ENCODE assay signal across 8 cellular contexts in genomic region chr21:46297311-46298082, GRCh38. TPM values are rescaled to one million over a fixed set of nuclear protein-coding genes. Genes with fewer than 3 reads are reported as not detected.
DNase-seq lines count a peak whose midpoint lies in the region; ATAC-seq and TF ChIP-seq lines count a peak whose summit lies in the region.

No MANE protein-coding gene starts in this region.

- no peak for TF ChIP-seq POLR2A in body of pancreas (IDR thresholded peaks at IDR 0.05)

- H3K4me3 ChIP-seq in body of pancreas (peak overlapping the region in 1 of 2 donors; percentile 29), stomach smooth muscle (ENCODE audit: low read length in 2 of 2) (peak overlapping the region; percentile 49 to 70)

- H3K27ac ChIP-seq in body of pancreas (peak overlapping the region in 2 of 4 donors; percentile 32 to 54), stomach smooth muscle (ENCODE audit: low read length) (no peak overlapping the region)

- ATAC-seq in body of pancreas (peak; percentile 24), GM19463 (IDR thresholded peaks at IDR 0.05; ENCODE audit: unreplicated experiment) (no peak)

- intact Hi-C loops in body of pancreas (cut with DNase I) = no loop called here

- no peak for TF ChIP-seq CTCF in body of pancreas (IDR thresholded peaks at IDR 0.05)

- H3K36me3 ChIP-seq in body of pancreas (replicated peaks in 1 of 2; ENCODE audit: insufficient read depth in 1 of 2, low read depth in 2 of 2) = no peaks in the 10 kb centered on the region
- no peaks in the 10 kb centered on the region for H3K36me3 ChIP-seq in stomach smooth muscle (ENCODE audit: control insufficient read depth in 2 of 2, insufficient read depth in 2 of 2, low read length in 2 of 2)

- H3K9ac ChIP-seq in stomach smooth muscle (ENCODE audit: low read length in 2 of 2) = peak overlapping the region in 1 of 2 donors; percentile 5

- 2 to 4% methylated on average over 45 to 65 of the region's 77 CpGs for WGBS in body of pancreas, 2 donors

- H3K4me1 ChIP-seq in body of pancreas (peaks cover 16% of the 10 kb centered on the region), stomach smooth muscle (ENCODE audit: control insufficient read depth, insufficient read depth, low read length) (peaks cover 8% of the 10 kb centered on the region)

- no peaks in the 10 kb centered on the region for H3K9me3 ChIP-seq in body of pancreas
- no peaks in the 10 kb centered on the region for H3K9me3 ChIP-seq in stomach smooth muscle (ENCODE audit: control insufficient read depth in 2 of 2, low read length in 2 of 2)

- DNase-seq in NCI-H1092 treated with DMSO at 0.1 percent for 48 hours (lab: John Stamatoyannopoulos, UW) (peak; percentile 45), NCI-H1092 (lab: John Stamatoyannopoulos, UW) (no peak), body of pancreas (peak in 1 of 4 donors; percentile 17), left kidney (ENCODE audit: low read depth, low spot score) (peak; percentile 65), NCI-H526 treated with DMSO at 0.1 percent for 48 hours (lab: John Stamatoyannopoulos, UW) (no peak), DMS153 treated with DMSO at 0.1 percent for 48 hours (lab: John Stamatoyannopoulos, UW; ENCODE audit: unreplicated experiment) (no peak)

- H3K27me3 ChIP-seq in body of pancreas = no peaks in the 10 kb centered on the region
- peaks cover 9 to 14% of the 10 kb centered on the region in 2 donors for H3K27me3 ChIP-seq in stomach smooth muscle (ENCODE audit: control insufficient read depth in 1 of 2, insufficient read depth in 2 of 2, low read length in 2 of 2)

RNA-seq across cellular contexts. Expression of gene YBEY, which starts 11.4 kb away (rescaled TPM):
- total RNA-seq in body of pancreas = 10 to 100 TPM in 1 of 2 donors, 1 to 10 TPM in 1; 4.9 to 15.2 TPM

RNA-seq across cellular contexts. Expression of gene MCM3AP, which starts 12.1 kb away (rescaled TPM):
- 100 to 1,000 TPM in 1 of 2 donors, 10 to 100 TPM in 1; 52.7 to 102 TPM for total RNA-seq in body of pancreas

RNA-seq across cellular contexts. Expression of gene C21orf58, which starts 26.2 kb away (rescaled TPM):
- 1 to 10 TPM; 1.6 TPM for total RNA-seq in body of pancreas

RNA-seq across cellular contexts. Expression of gene PCNT, which starts 26.5 kb away (rescaled TPM):
- total RNA-seq in body of pancreas = 10 to 100 TPM; 11.9 to 28.0 TPM

Comparison
In these comparisons a context has a peak if more than half of its experiments do, and no peak if none do; other contexts are left out.
1. DNase-seq: peak in NCI-H1092 treated with DMSO at 0.1 percent for 48 hours (single experiment) and left kidney (single experiment); none in NCI-H1092 (single experiment), NCI-H526 treated with DMSO at 0.1 percent for 48 hours (single experiment) and DMS153 treated with DMSO at 0.1 percent for 48 hours (single experiment).